ENCODE assay signal across 1 cellular context in genomic region chr1:16896316-16897065, GRCh38.
TF ChIP-seq lines count a peak whose summit lies in the region.

No MANE protein-coding gene starts in this region.

TF ChIP-seq in A549, 52 proteins besides CTCF, POLR2A, EP300 and RAD21 (continued from another document):
- peak; percentile 99 for TF ChIP-seq TFCP2L1 (CRISPR knock-in tag; IDR thresholded peaks at IDR 0.05)
TF ChIP-seq in A549: peak in this region for 9; not testable (repeated sequence) for 43.
